In genomic region chr17:50149425-50150353, GRCh38 we compare ENCODE assay signal across 8 cellular contexts. TPM values are rescaled to one million over a fixed set of nuclear protein-coding genes. Genes with fewer than 3 reads are reported as not detected.
DNase-seq lines count a peak whose midpoint lies in the region; ATAC-seq and TF ChIP-seq lines count a peak whose summit lies in the region.

No MANE protein-coding gene starts in this region.

- no peaks in the 10 kb centered on the region for H3K9me3 Mint-ChIP-seq in activated T-cell treated with anti-CD3 and anti-CD28 coated beads, Interleukin-2, amount 50 U/mL, for 72 hours

- no peaks in the 10 kb centered on the region for H3K27me3 Mint-ChIP-seq in activated T-cell treated with anti-CD3 and anti-CD28 coated beads, Interleukin-2, amount 50 U/mL, for 72 hours (ENCODE audit: low read depth)

- H3F3A ChIP-seq in neural cell (ENCODE audit: insufficient read depth, low read length, poor library complexity, severe bottlenecking), result no peaks in the 10 kb centered on the region

- H3K9me3 ChIP-seq in neural cell (ENCODE audit: low read length), result no peaks in the 10 kb centered on the region

- no peaks in the 10 kb centered on the region for H3K36me3 ChIP-seq in neural cell (ENCODE audit: insufficient read depth, low read length)

- H3K27ac ChIP-seq in neural cell (ENCODE audit: low read length), result no peak overlapping the region

- H3K9me2 ChIP-seq in neural cell (ENCODE audit: insufficient read depth, low read length), result no peaks in the 10 kb centered on the region

- H3K4me3 Mint-ChIP-seq in activated T-cell treated with anti-CD3 and anti-CD28 coated beads, Interleukin-2, amount 50 U/mL, for 72 hours, result peak overlapping the region; percentile 97 to 98

- peaks cover 40% of the 10 kb centered on the region for H4K20me1 ChIP-seq in neural cell (ENCODE audit: insufficient read depth)

- DNase-seq in NCI-H1105 treated with DMSO at 0.1 percent for 48 hours (lab: John Stamatoyannopoulos, UW) (peak; percentile 6), NCI-H1105 (lab: John Stamatoyannopoulos, UW) (no peak), NCI-H510A treated with DMSO at 0.1 percent for 48 hours (lab: John Stamatoyannopoulos, UW) (peak; percentile 64), fibroblast of pulmonary artery (ENCODE audit: low read depth) (peak; percentile 54), DMS79 treated with DMSO at 0.1 percent for 48 hours (lab: John Stamatoyannopoulos, UW) (no peak), DMS79 (lab: John Stamatoyannopoulos, UW) (no peak)
- DNase-seq in activated T-cell treated with anti-CD3 and anti-CD28 coated beads, Interleukin-2, amount 50 U/mL, for 72 hours, result peak; percentile 69 to 70

- peaks cover 43% of the 10 kb centered on the region for H3K79me2 ChIP-seq in neural cell (replicated peaks; ENCODE audit: insufficient read depth, low read length)

- no peaks in the 10 kb centered on the region for H3K27me3 ChIP-seq in neural cell (ENCODE audit: insufficient read depth, low read depth, low read length)

- no peak overlapping the region for H3K27ac Mint-ChIP-seq in activated T-cell treated with anti-CD3 and anti-CD28 coated beads, Interleukin-2, amount 50 U/mL, for 72 hours

- TF ChIP-seq RAD21 in neural cell (conservative IDR thresholded peaks at IDR 0.05), result no peak

- TF ChIP-seq CTCF in fibroblast of pulmonary artery (IDR thresholded peaks at IDR 0.05; ENCODE audit: low read length, missing control alignments) (no peak), neural cell (IDR thresholded peaks at IDR 0.05; ENCODE audit: poor library complexity, severe bottlenecking) (no peak)

- peak overlapping the region; percentile 94 for H3K9ac ChIP-seq in neural cell (ENCODE audit: low read length)

- H3K4me1 Mint-ChIP-seq in activated T-cell treated with anti-CD3 and anti-CD28 coated beads, Interleukin-2, amount 50 U/mL, for 72 hours (ENCODE audit: low read depth), result peaks cover 46% of the 10 kb centered on the region

- peak overlapping the region; percentile 73 for H3K4me2 ChIP-seq in neural cell (ENCODE audit: low read length)

- ATAC-seq in activated T-cell treated with anti-CD3 and anti-CD28 coated beads, Interleukin-2, amount 50 U/mL, for 72 hours (replicated peaks in 1 of 2), result peak; percentile 9 to 10

- TF ChIP-seq EP300 in neural cell (conservative IDR thresholded peaks at IDR 0.05; ENCODE audit: poor library complexity, severe bottlenecking), result no peak

- peaks cover 11 to 15% of the 10 kb centered on the region in 2 donors for H3K36me3 Mint-ChIP-seq in activated T-cell treated with anti-CD3 and anti-CD28 coated beads, Interleukin-2, amount 50 U/mL, for 72 hours (ENCODE audit: insufficient read depth in 2 of 2)

- no peak overlapping the region for H2AFZ ChIP-seq in neural cell (ENCODE audit: low read depth, low read length)

- peak overlapping the region; percentile 81 for H3K4me3 ChIP-seq in fibroblast of pulmonary artery (replicated peaks; ENCODE audit: low read depth, low read length)
- H3K4me3 ChIP-seq in neural cell (ENCODE audit: low read length), result peak overlapping the region; percentile 91

TF ChIP-seq in neural cell, 6 proteins besides CTCF, POLR2A, EP300 and RAD21:
- TF ChIP-seq EZH2 (IDR thresholded peaks at IDR 0.05; ENCODE audit: borderline replicate concordance, insufficient read depth, low read length, poor library complexity, severe bottlenecking) (no peak), SMC3 (conservative IDR thresholded peaks at IDR 0.05; ENCODE audit: poor library complexity) (no peak), MXI1 (conservative IDR thresholded peaks at IDR 0.05; ENCODE audit: poor library complexity, severe bottlenecking) (peak; percentile 75)

RNA-seq across cellular contexts. Expression of gene PPP1R9B, which starts 0.8 kb away (rescaled TPM):
- 100 to 1,000 TPM; 111 to 128 TPM for total RNA-seq in activated T-cell treated with anti-CD3 and anti-CD28 coated beads, Interleukin-2, amount 50 U/mL, for 72 hours
- polyA plus RNA-seq in neural cell, result 29.2 and 30.5 TPM in 2 replicates
- polyA minus RNA-seq in neural cell, result 56.8 and 70.1 TPM in 2 replicates

RNA-seq across cellular contexts. Expression of gene SGCA, which starts 16.1 kb away (rescaled TPM):
- 1 to 10 TPM; 1.7 to 2.3 TPM for total RNA-seq in activated T-cell treated with anti-CD3 and anti-CD28 coated beads, Interleukin-2, amount 50 U/mL, for 72 hours
- polyA plus RNA-seq in neural cell, result 0.43 TPM in 1 of 2 replicates, not detected in the other
- not detected in 2 replicates for polyA minus RNA-seq in neural cell

RNA-seq across cellular contexts. Expression of gene SAMD14, which starts 19.7 kb away (rescaled TPM):
- 1 to 10 TPM; 3.3 to 6.9 TPM for total RNA-seq in activated T-cell treated with anti-CD3 and anti-CD28 coated beads, Interleukin-2, amount 50 U/mL, for 72 hours
- 105 and 128 TPM in 2 replicates for polyA plus RNA-seq in neural cell
- polyA minus RNA-seq in neural cell, result 77.2 and 83.0 TPM in 2 replicates

RNA-seq across cellular contexts. Expression of gene COL1A1, which starts 51.7 kb away (rescaled TPM):
- total RNA-seq in activated T-cell treated with anti-CD3 and anti-CD28 coated beads, Interleukin-2, amount 50 U/mL, for 72 hours, result 10 to 100 TPM in 1 of 2 donors, 1 to 10 TPM in 1; 9.8 to 10.3 TPM
- polyA plus RNA-seq in neural cell, result 0.14 TPM in 1 of 2 replicates, not detected in the other
- polyA minus RNA-seq in neural cell, result 0.46 and 0.73 TPM in 2 replicates

RNA-seq across cellular contexts. Expression of gene PDK2, which starts 54.5 kb away (rescaled TPM):
- 10 to 100 TPM; 26.6 to 34.6 TPM for total RNA-seq in activated T-cell treated with anti-CD3 and anti-CD28 coated beads, Interleukin-2, amount 50 U/mL, for 72 hours
- 36.2 and 41.7 TPM in 2 replicates for polyA plus RNA-seq in neural cell
- 31.9 and 37.3 TPM in 2 replicates for polyA minus RNA-seq in neural cell

Comparison
In these comparisons a context has a peak if more than half of its experiments do, and no peak if none do; other contexts are left out.
1. DNase-seq: peak in NCI-H1105 treated with DMSO at 0.1 percent for 48 hours (single experiment), NCI-H510A treated with DMSO at 0.1 percent for 48 hours (single experiment), activated T-cell treated with anti-CD3 and anti-CD28 coated beads, Interleukin-2, amount 50 U/mL, for 72 hours (2 of 2) and fibroblast of pulmonary artery (single experiment); none in NCI-H1105 (single experiment), DMS79 treated with DMSO at 0.1 percent for 48 hours (single experiment) and DMS79 (single experiment).